Comparison of ENCODE assay signal across 6 cellular contexts in genomic region chr20:61948056-61948455, GRCh38.
DNase-seq lines count a peak whose midpoint lies in the region; ATAC-seq and TF ChIP-seq lines count a peak whose summit lies in the region.
"Not testable (repeated sequence)": the region's sequence is repeated elsewhere in the genome, so short reads cannot be mapped to it uniquely, and the experiment has no call there.

No MANE protein-coding gene starts in this region.

- not testable (repeated sequence) for H3K4me3 ChIP-seq in RWPE2 (ENCODE audit: severe bottlenecking); lower lobe of right lung; aorta (ENCODE audit: low read length in 2 of 2)

- H3K9me3 ChIP-seq in RWPE2 (ENCODE audit: severe bottlenecking); lower lobe of right lung; aorta (ENCODE audit: control insufficient read depth, low read length): not testable (repeated sequence)

- 83 to 86% methylated on average over 22 to 26 of the region's 28 CpGs for WGBS in aorta, 2 donors

- DNase-seq in RWPE2 (ENCODE audit: low spot score) (peak; percentile 73), left ventricle myocardium superior (peak; percentile 3), lower lobe of right lung (peak; percentile 8), osteocyte (ENCODE audit: extremely low spot score, unreplicated experiment) (peak; percentile 49), aorta (peak; percentile 16 to 21)
- DNase-seq in activated effector memory CD4-positive, alpha-beta T cell treated with anti-CD3 and anti-CD28 coated beads, Interleukin-2, amount 50 U/mL, for 16 hours: peak; percentile 47

- not testable (repeated sequence) for H3K27me3 ChIP-seq in RWPE2 (ENCODE audit: insufficient read depth, poor library complexity, severe bottlenecking); aorta (ENCODE audit: control insufficient read depth in 1 of 2, insufficient read depth in 2 of 2, low read length in 1 of 2)
- peaks cover 13% of the 10 kb centered on the region for H3K27me3 ChIP-seq in lower lobe of right lung (ENCODE audit: low read depth)

- H3K36me3 ChIP-seq in RWPE2 (ENCODE audit: low read depth); lower lobe of right lung; aorta (ENCODE audit: control insufficient read depth in 1 of 2, insufficient read depth in 2 of 2, low read length in 1 of 2): not testable (repeated sequence)

- not testable (repeated sequence) for TF ChIP-seq CTCF in RWPE2 (IDR thresholded peaks at IDR 0.05; ENCODE audit: poor library complexity, severe bottlenecking); lower lobe of right lung (IDR thresholded peaks at IDR 0.05); osteocyte (IDR thresholded peaks at IDR 0.05)

- not testable (repeated sequence) for H3K9me3 Mint-ChIP-seq in osteocyte (ENCODE audit: unreplicated experiment)

- intact Hi-C loops in left ventricle myocardium superior (cut with micrococcal nuclease); lower lobe of right lung (cut with DNase I); aorta (cut with DNase I): not testable (repeated sequence)

- not testable (repeated sequence) for H3K4me1 ChIP-seq in RWPE2 (ENCODE audit: insufficient read depth, poor library complexity, severe bottlenecking); lower lobe of right lung; aorta (ENCODE audit: control insufficient read depth in 1 of 2, insufficient read depth in 2 of 2, low read length in 2 of 2)

- not testable (repeated sequence) for H3K4me3 Mint-ChIP-seq in osteocyte (ENCODE audit: unreplicated experiment)

- ATAC-seq in RWPE2 (ENCODE audit: low read depth); left ventricle myocardium superior; lower lobe of right lung; aorta (ENCODE audit: low FRiP score): not testable (repeated sequence)

- not testable (repeated sequence) for H3K4me1 Mint-ChIP-seq in osteocyte (ENCODE audit: unreplicated experiment)

- H3K27me3 Mint-ChIP-seq in osteocyte (ENCODE audit: unreplicated experiment): not testable (repeated sequence)

- not testable (repeated sequence) for H3K27ac Mint-ChIP-seq in osteocyte (ENCODE audit: unreplicated experiment)

- H3K36me3 Mint-ChIP-seq in osteocyte (ENCODE audit: unreplicated experiment): not testable (repeated sequence)

- not testable (repeated sequence) for H3K27ac ChIP-seq in RWPE2 (ENCODE audit: poor library complexity, severe bottlenecking); lower lobe of right lung; aorta (ENCODE audit: low read depth in 1 of 2, low read length in 2 of 2)

Comparison
In these comparisons a context has a peak if more than half of its experiments do, and no peak if none do; other contexts are left out.
1. DNase-seq: peak in every context shown above with its lines; median percentile 73 in RWPE2; 49 in osteocyte; 47 in activated effector memory CD4-positive, alpha-beta T cell treated with anti-CD3 and anti-CD28 coated beads, Interleukin-2, amount 50 U/mL, for 16 hours; 18 in aorta; 8 in lower lobe of right lung; 3 in left ventricle myocardium superior.